ENCODE assay signal across 20 cellular contexts in genomic region chr1:178692564-178693327, GRCh38. TPM values are rescaled to one million over a fixed set of nuclear protein-coding genes. Genes with fewer than 3 reads are reported as not detected.
A peak's percentile ranks its signal among the peaks of the same experiment; 100 is the strongest.
DNase-seq lines count a peak whose midpoint lies in the region; ATAC-seq and FAIRE-seq lines count a peak whose summit lies in the region.
"Had no signal": no experiment of that assay in that cellular context is flagged by ENCODE, and none has a peak within 500 bp of the region (broad histone marks: within the 10 kb centered on the region; RNA-seq: fewer than 3 reads in every experiment).

No MANE protein-coding gene starts in this region.

- H3K27me3 ChIP-seq in naive thymus-derived CD4-positive, alpha-beta T cell (ENCODE audit: control insufficient read depth in 2 of 2, insufficient read depth in 2 of 2, low read length in 2 of 2): no peaks in the 10 kb centered on the region
- H3K27me3 ChIP-seq: BLaER1, SJCRH30 had no signal

- H3K4me1 ChIP-seq in naive thymus-derived CD4-positive, alpha-beta T cell (ENCODE audit: control insufficient read depth in 2 of 2, insufficient read depth in 2 of 2, low read length in 2 of 2): no peaks in the 10 kb centered on the region
- H3K4me1 ChIP-seq: A549, BLaER1 had no signal

- peak; percentile 54 for FAIRE-seq in TTC549 (lab: Jason Lieb, UNC)
- FAIRE-seq: A549, GM12891, RCC 7860 had no signal

- H3K4me3 ChIP-seq in naive thymus-derived CD4-positive, alpha-beta T cell (ENCODE audit: low read length): no peak overlapping the region
- H3K4me3 ChIP-seq: A549, BLaER1, SJCRH30 had no signal

- H3K9me3 ChIP-seq in naive thymus-derived CD4-positive, alpha-beta T cell (ENCODE audit: control insufficient read depth in 2 of 3, low read length in 3 of 3): no peaks in the 10 kb centered on the region
- H3K9me3 ChIP-seq: A549, BLaER1, SJCRH30 had no signal

- H3K4me3 Mint-ChIP-seq in naive thymus-derived CD4-positive, alpha-beta T cell: no peak overlapping the region
- H3K4me3 Mint-ChIP-seq: CD8-positive, alpha-beta T cell had no signal

- H3K27me3 Mint-ChIP-seq in naive thymus-derived CD4-positive, alpha-beta T cell: peaks cover 0 to 7% (median 0%) of the 10 kb centered on the region in 5 donors

- H3K36me3 ChIP-seq in naive thymus-derived CD4-positive, alpha-beta T cell (ENCODE audit: control insufficient read depth in 2 of 3, insufficient read depth in 3 of 3, low read length in 3 of 3): no peaks in the 10 kb centered on the region
- H3K36me3 ChIP-seq: BLaER1, SJCRH30 had no signal

- H3K4me1 Mint-ChIP-seq in naive thymus-derived CD4-positive, alpha-beta T cell: no peaks in the 10 kb centered on the region

- ATAC-seq in naive thymus-derived CD4-positive, alpha-beta T cell: peak; percentile 37
- no peak for ATAC-seq in GM19397 (IDR thresholded peaks at IDR 0.05; ENCODE audit: unreplicated experiment)
- ATAC-seq: CD8-positive, alpha-beta T cell had no signal

- POLR2A ChIA-PET in naive thymus-derived CD4-positive, alpha-beta T cell (lab: Charles Lee): no interaction called here

- no peak overlapping the region for H3K27ac Mint-ChIP-seq in naive thymus-derived CD4-positive, alpha-beta T cell
- H3K27ac Mint-ChIP-seq: CD8-positive, alpha-beta T cell had no signal

- H3K36me3 Mint-ChIP-seq in naive thymus-derived CD4-positive, alpha-beta T cell: no peaks in the 10 kb centered on the region
- H3K36me3 Mint-ChIP-seq: CD8-positive, alpha-beta T cell had no signal

- peaks cover 0 to 1% (median 0%) of the 10 kb centered on the region in 11 donors for H3K9me3 Mint-ChIP-seq in naive thymus-derived CD4-positive, alpha-beta T cell
- H3K9me3 Mint-ChIP-seq: CD8-positive, alpha-beta T cell had no signal

- CTCF ChIA-PET in naive thymus-derived CD4-positive, alpha-beta T cell (lab: Charles Lee): no interaction called here

- intact Hi-C loops in naive thymus-derived CD4-positive, alpha-beta T cell (cut with micrococcal nuclease): no loop called here

- DNase-seq in CD1c-positive myeloid dendritic cell (ENCODE audit: extremely low spot score): peak; percentile 18
- DNase-seq in MV-4-11 (lab: John Stamatoyannopoulos, UW): peak; percentile 50
- no peak for DNase-seq in naive thymus-derived CD4-positive, alpha-beta T cell
- no peak for DNase-seq in GDM1 (lab: John Stamatoyannopoulos, UW)
- no peak for DNase-seq in T-helper 2 cell
- DNase-seq: CD8-positive, alpha-beta T cell; DND-41; KBM-7; NCI-H1694; NCI-H2081; NCI-H2171; NCI-H526; SJCRH30; T-helper 1 cell had no signal

- H3K27ac ChIP-seq in naive thymus-derived CD4-positive, alpha-beta T cell (ENCODE audit: low read depth, low read length): no peak overlapping the region
- H3K27ac ChIP-seq: A549, BLaER1, SJCRH30 had no signal

RNA-seq across cellular contexts. Expression of gene RALGPS2, which starts 32.3 kb away (rescaled TPM):
- 10 to 100 TPM in 4 of 5 experiments, 1 to 10 TPM in 1; 3.7 to 22.3 (median 18.2) TPM for total RNA-seq in naive thymus-derived CD4-positive, alpha-beta T cell
- polyA plus RNA-seq in naive thymus-derived CD4-positive, alpha-beta T cell: 1 to 10 TPM; 7.7 to 9.3 TPM

Comparison
In these comparisons a context has a peak if more than half of its experiments do, and no peak if none do; other contexts are left out.
1. DNase-seq: peak in CD1c-positive myeloid dendritic cell (single experiment) and MV-4-11 (single experiment); none in naive thymus-derived CD4-positive, alpha-beta T cell (0 of 9), GDM1 (single experiment) and T-helper 2 cell (0 of 5).